Comparison of ENCODE assay signal across 11 cellular contexts in genomic region chr18:62999392-62999791, GRCh38.
A peak's percentile ranks its signal among the peaks of the same experiment; 100 is the strongest.
DNase-seq lines count a peak whose midpoint lies in the region; ATAC-seq lines count a peak whose summit lies in the region.
"Had no signal": no experiment of that assay in that cellular context is flagged by ENCODE, and none has a peak within 500 bp of the region (broad histone marks: within the 10 kb centered on the region; RNA-seq: fewer than 3 reads in every experiment).

No MANE protein-coding gene starts in this region.

- DNase-seq in Daoy (ENCODE audit: low read depth) (peak; percentile 12), cerebellum (ENCODE audit: low spot score) (peak; percentile 31), right cardiac atrium (peak in 2 of 3 donors; percentile 51 to 77)
- DNase-seq: activated T-cell treated with anti-CD3 and anti-CD28 coated beads, Interleukin-2, amount 50 U/mL, for 24 hours; COR-L47; T-helper 9 cell had no signal

- no peak overlapping the region for H3K27ac ChIP-seq in right cardiac atrium (ENCODE audit: low read length)
- peak overlapping the region; percentile 11 for H3K27ac ChIP-seq in skeletal muscle tissue (ENCODE audit: low read depth, low read length)

- H3K36me3 ChIP-seq in skeletal muscle tissue (ENCODE audit: control insufficient read depth in 3 of 3, insufficient read depth in 3 of 3, low read length in 3 of 3), result no peaks in the 10 kb centered on the region

- H3K4me1 ChIP-seq in right cardiac atrium (ENCODE audit: control insufficient read depth, insufficient read depth, low read length), result no peaks in the 10 kb centered on the region
- H3K4me1 ChIP-seq in skeletal muscle tissue (ENCODE audit: control insufficient read depth in 3 of 3, insufficient read depth in 3 of 3, low read length in 3 of 3), result peaks cover 4 to 5% (median 4%) of the 10 kb centered on the region in 3 donors

- no peak overlapping the region for H3K9ac ChIP-seq in skeletal muscle tissue (ENCODE audit: low read depth in 1 of 3, low read length in 3 of 3)

- WGBS in right cardiac atrium, result 47% methylated on average over 7 of the region's 7 CpGs

- H3K9me3 ChIP-seq in right cardiac atrium (ENCODE audit: control insufficient read depth, low read length) (no peaks in the 10 kb centered on the region), skeletal muscle tissue (ENCODE audit: control insufficient read depth in 3 of 3, low read length in 3 of 3) (no peaks in the 10 kb centered on the region)

- ATAC-seq in right cardiac atrium (peak; percentile 81 to 82), HG03095 (IDR thresholded peaks at IDR 0.05; ENCODE audit: unreplicated experiment) (no peak), GM18519 (IDR thresholded peaks at IDR 0.05; ENCODE audit: low FRiP score, unreplicated experiment) (no peak), HG03521 (IDR thresholded peaks at IDR 0.05; ENCODE audit: unreplicated experiment) (no peak), HG02759 (IDR thresholded peaks at IDR 0.05; ENCODE audit: unreplicated experiment) (no peak)

- intact Hi-C loops in right cardiac atrium (cut with DNase I), result no loop called here

- H3K4me3 ChIP-seq in right cardiac atrium (ENCODE audit: low read length) (no peak overlapping the region), skeletal muscle tissue (ENCODE audit: low read length in 3 of 3) (no peak overlapping the region)

- H3K27me3 ChIP-seq in right cardiac atrium (ENCODE audit: control insufficient read depth, insufficient read depth) (no peaks in the 10 kb centered on the region), skeletal muscle tissue (ENCODE audit: control insufficient read depth in 3 of 3, insufficient read depth in 3 of 3, low read length in 3 of 3) (no peaks in the 10 kb centered on the region)

Comparison
In these comparisons a context has a peak if more than half of its experiments do, and no peak if none do; other contexts are left out.
1. DNase-seq: peak in every context shown above with its lines; median percentile 64 in right cardiac atrium; 31 in cerebellum; 12 in Daoy.
2. ATAC-seq: peak in right cardiac atrium (2 of 2); none in HG03095 (single experiment), GM18519 (single experiment), HG03521 (single experiment) and HG02759 (single experiment).